Comparison of ENCODE assay signal across 24 cellular contexts in genomic region chr5:117189772-117190171, GRCh38.
A peak's percentile ranks its signal among the peaks of the same experiment; 100 is the strongest.
DNase-seq lines count a peak whose midpoint lies in the region; ATAC-seq and TF ChIP-seq lines count a peak whose summit lies in the region.
"Had no signal": no experiment of that assay in that cellular context is flagged by ENCODE, and none has a peak within 500 bp of the region (broad histone marks: within the 10 kb centered on the region; RNA-seq: fewer than 3 reads in every experiment).

No MANE protein-coding gene starts in this region.

- H3K4me1 ChIP-seq in HEK293 (ENCODE audit: control insufficient read depth, insufficient read depth, low read length), result no peaks in the 10 kb centered on the region
- no peaks in the 10 kb centered on the region for H3K4me1 ChIP-seq in breast epithelium
- H3K4me1 ChIP-seq: BLaER1 had no signal

- H3K4me3 ChIP-seq in HEK293 (ENCODE audit: low read depth, low read length) (no peak overlapping the region), LNCaP clone FGC (ENCODE audit: low read depth, low read length) (no peak overlapping the region), breast epithelium (no peak overlapping the region)
- H3K4me3 ChIP-seq: BLaER1, GM12878 had no signal

- CTCF ChIA-PET in HEK293 (lab: Yijun Ruan, JAX), result interaction anchor here (0.6 kb wide), 1 partner anchor 19 kb away, joined by 3 read pairs; no protein-coding TSS in a partner anchor
- CTCF ChIA-PET in activated CD8-positive, alpha-beta T cell treated with anti-CD3 and anti-CD28 coated beads for 36 hours (lab: Charles Lee), result no interaction called here

- no peak overlapping the region for H3K4me3 Mint-ChIP-seq in activated CD8-positive, alpha-beta T cell treated with anti-CD3 and anti-CD28 coated beads for 36 hours
- H3K4me3 Mint-ChIP-seq: CD14-positive monocyte; CD4-positive, alpha-beta memory T cell; CD4-positive, CD25-positive, alpha-beta regulatory T cell; CD8-positive, alpha-beta memory T cell had no signal

- H3K9me3 ChIP-seq in HEK293 (ENCODE audit: control insufficient read depth, insufficient read depth, low read depth, low read length) (no peaks in the 10 kb centered on the region), breast epithelium (no peaks in the 10 kb centered on the region)
- H3K9me3 ChIP-seq: BE2C, BLaER1, Caco-2 had no signal

- no peaks in the 10 kb centered on the region for H3K4me1 Mint-ChIP-seq in activated CD8-positive, alpha-beta T cell treated with anti-CD3 and anti-CD28 coated beads for 36 hours (ENCODE audit: low read depth)
- H3K4me1 Mint-ChIP-seq: CD14-positive monocyte; CD4-positive, alpha-beta memory T cell; CD4-positive, CD25-positive, alpha-beta regulatory T cell; CD8-positive, alpha-beta memory T cell had no signal

- H3K27ac Mint-ChIP-seq in activated CD8-positive, alpha-beta T cell treated with anti-CD3 and anti-CD28 coated beads for 36 hours, result no peak overlapping the region
- H3K27ac Mint-ChIP-seq: CD14-positive monocyte; CD4-positive, CD25-positive, alpha-beta regulatory T cell; CD8-positive, alpha-beta memory T cell had no signal

- DNase-seq in LNCaP clone FGC (ENCODE audit: low read depth) (peak; percentile 44), left kidney (ENCODE audit: low read depth, low spot score) (peak; percentile 11), breast epithelium (ENCODE audit: low spot score in 2 of 2) (no peak)
- DNase-seq in activated CD8-positive, alpha-beta T cell treated with anti-CD3 and anti-CD28 coated beads for 36 hours, result no peak
- DNase-seq: 8988T; ACHN; BE2C; C1 segment of cervical spinal cord; Caco-2; Calu3; CD4-positive, alpha-beta memory T cell; CD4-positive, CD25-positive, alpha-beta regulatory T cell; CD8-positive, alpha-beta memory T cell; DMS153; DMS53; DMS79; DND-41; EL; GDM1 had no signal

- no peak overlapping the region for H3K27ac ChIP-seq in HEK293 (ENCODE audit: extremely low read depth, low read depth, low read length)
- no peak overlapping the region for H3K27ac ChIP-seq in breast epithelium
- H3K27ac ChIP-seq: BLaER1 had no signal

- ATAC-seq in HG02759 (IDR thresholded peaks at IDR 0.05; ENCODE audit: unreplicated experiment), result no peak
- ATAC-seq in activated CD8-positive, alpha-beta T cell treated with anti-CD3 and anti-CD28 coated beads for 36 hours, result no peak
- ATAC-seq: GM12878 had no signal

- no peaks in the 10 kb centered on the region for H3K27me3 Mint-ChIP-seq in activated CD8-positive, alpha-beta T cell treated with anti-CD3 and anti-CD28 coated beads for 36 hours
- H3K27me3 Mint-ChIP-seq: CD4-positive, alpha-beta memory T cell; CD4-positive, CD25-positive, alpha-beta regulatory T cell; CD8-positive, alpha-beta memory T cell had no signal

- POLR2A ChIA-PET in HEK293 (lab: Yijun Ruan, JAX), result no interaction called here
- POLR2A ChIA-PET in activated CD8-positive, alpha-beta T cell treated with anti-CD3 and anti-CD28 coated beads for 36 hours (lab: Charles Lee), result no interaction called here

- no peaks in the 10 kb centered on the region for H3K27me3 ChIP-seq in breast epithelium
- H3K27me3 ChIP-seq: BE2C, BLaER1 had no signal

- TF ChIP-seq POLR2A in breast epithelium (IDR thresholded peaks at IDR 0.05), result no peak

- H3K36me3 Mint-ChIP-seq in activated CD8-positive, alpha-beta T cell treated with anti-CD3 and anti-CD28 coated beads for 36 hours (ENCODE audit: low read depth), result no peaks in the 10 kb centered on the region
- H3K36me3 Mint-ChIP-seq: CD14-positive monocyte; CD4-positive, alpha-beta memory T cell; CD4-positive, CD25-positive, alpha-beta regulatory T cell; CD8-positive, alpha-beta memory T cell had no signal

- peaks cover 2% of the 10 kb centered on the region for H3K9me3 Mint-ChIP-seq in activated CD8-positive, alpha-beta T cell treated with anti-CD3 and anti-CD28 coated beads for 36 hours

- TF ChIP-seq CTCF in HEK293 (tag by site-specific recombination; IDR thresholded peaks at IDR 0.05), result no peak
- no peak for TF ChIP-seq CTCF in LNCaP clone FGC (IDR thresholded peaks at IDR 0.05; ENCODE audit: control insufficient read depth, extremely low read depth, insufficient read depth)
- TF ChIP-seq CTCF in activated CD8-positive, alpha-beta T cell treated with anti-CD3 and anti-CD28 coated beads for 36 hours (IDR thresholded peaks at IDR 0.05), result no peak
- no peak for TF ChIP-seq CTCF in breast epithelium (IDR thresholded peaks at IDR 0.05)

- intact Hi-C loops in activated CD8-positive, alpha-beta T cell treated with anti-CD3 and anti-CD28 coated beads for 36 hours (cut with micrococcal nuclease), result no loop called here
- intact Hi-C loops in breast epithelium (cut with DNase I; ENCODE audit: low total_unique reads), result no loop called here

- no peaks in the 10 kb centered on the region for H3K36me3 ChIP-seq in HEK293 (ENCODE audit: control insufficient read depth in 2 of 2, insufficient read depth in 1 of 2, low read length in 2 of 2)
- no peaks in the 10 kb centered on the region for H3K36me3 ChIP-seq in breast epithelium
- H3K36me3 ChIP-seq: BE2C, BLaER1 had no signal

TF ChIP-seq in HEK293, 187 proteins besides CTCF, POLR2A, EP300 and RAD21:
- TF ChIP-seq ZNF426 (tag by site-specific recombination; IDR thresholded peaks at IDR 0.05), result no peak
- TF ChIP-seq ZNF701 (tag by site-specific recombination; IDR thresholded peaks at IDR 0.05), result no peak
- no peak for TF ChIP-seq ZNF561 (tag by site-specific recombination; IDR thresholded peaks at IDR 0.05; ENCODE audit: borderline replicate concordance)
- no peak for TF ChIP-seq PRDM1 (tag by site-specific recombination; IDR thresholded peaks at IDR 0.05)
- TF ChIP-seq, protein P1, sequence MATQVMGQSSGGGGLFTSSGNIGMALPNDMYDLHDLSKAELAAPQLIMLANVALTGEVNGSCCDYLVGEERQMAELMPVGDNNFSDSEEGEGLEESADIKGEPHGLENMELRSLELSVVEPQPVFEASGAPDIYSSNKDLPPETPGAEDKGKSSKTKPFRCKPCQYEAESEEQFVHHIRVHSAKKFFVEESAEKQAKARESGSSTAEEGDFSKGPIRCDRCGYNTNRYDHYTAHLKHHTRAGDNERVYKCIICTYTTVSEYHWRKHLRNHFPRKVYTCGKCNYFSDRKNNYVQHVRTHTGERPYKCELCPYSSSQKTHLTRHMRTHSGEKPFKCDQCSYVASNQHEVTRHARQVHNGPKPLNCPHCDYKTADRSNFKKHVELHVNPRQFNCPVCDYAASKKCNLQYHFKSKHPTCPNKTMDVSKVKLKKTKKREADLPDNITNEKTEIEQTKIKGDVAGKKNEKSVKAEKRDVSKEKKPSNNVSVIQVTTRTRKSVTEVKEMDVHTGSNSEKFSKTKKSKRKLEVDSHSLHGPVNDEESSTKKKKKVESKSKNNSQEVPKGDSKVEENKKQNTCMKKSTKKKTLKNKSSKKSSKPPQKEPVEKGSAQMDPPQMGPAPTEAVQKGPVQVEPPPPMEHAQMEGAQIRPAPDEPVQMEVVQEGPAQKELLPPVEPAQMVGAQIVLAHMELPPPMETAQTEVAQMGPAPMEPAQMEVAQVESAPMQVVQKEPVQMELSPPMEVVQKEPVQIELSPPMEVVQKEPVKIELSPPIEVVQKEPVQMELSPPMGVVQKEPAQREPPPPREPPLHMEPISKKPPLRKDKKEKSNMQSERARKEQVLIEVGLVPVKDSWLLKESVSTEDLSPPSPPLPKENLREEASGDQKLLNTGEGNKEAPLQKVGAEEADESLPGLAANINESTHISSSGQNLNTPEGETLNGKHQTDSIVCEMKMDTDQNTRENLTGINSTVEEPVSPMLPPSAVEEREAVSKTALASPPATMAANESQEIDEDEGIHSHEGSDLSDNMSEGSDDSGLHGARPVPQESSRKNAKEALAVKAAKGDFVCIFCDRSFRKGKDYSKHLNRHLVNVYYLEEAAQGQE (tag by site-specific recombination; IDR thresholded peaks at IDR 0.05), result peak; percentile 73
- no peak for TF ChIP-seq ZBTB1 (tag by site-specific recombination; IDR thresholded peaks at IDR 0.05)

Comparison
In these comparisons a context has a peak if more than half of its experiments do, and no peak if none do; other contexts are left out.
1. DNase-seq: peak in LNCaP clone FGC (single experiment) and left kidney (single experiment); none in activated CD8-positive, alpha-beta T cell treated with anti-CD3 and anti-CD28 coated beads for 36 hours (single experiment) and breast epithelium (0 of 2).